Comparison of ENCODE assay signal across 16 cellular contexts in genomic region chr19:14553939-14554243, GRCh38. TPM values are rescaled to one million over a fixed set of nuclear protein-coding genes. Genes with fewer than 3 reads are reported as not detected.
DNase-seq lines count a peak whose midpoint lies in the region; ATAC-seq lines count a peak whose summit lies in the region.
"Had no signal": no experiment of that assay in that cellular context is flagged by ENCODE, and none has a peak within 500 bp of the region (broad histone marks: within the 10 kb centered on the region; RNA-seq: fewer than 3 reads in every experiment).

No MANE protein-coding gene starts in this region.

- H3K4me1 Mint-ChIP-seq in activated naive CD4-positive, alpha-beta T cell treated with anti-CD3 and anti-CD28 coated beads, Interleukin-2, amount 50 U/mL, for 24 hours, result peaks cover 64% of the 10 kb centered on the region

- no peak for ATAC-seq in GM21825 (IDR thresholded peaks at IDR 0.05; ENCODE audit: unreplicated experiment)
- ATAC-seq: activated CD8-positive, alpha-beta memory T cell treated with anti-CD3 and anti-CD28 coated beads, Interleukin-2, amount 10 ng/mL, durations not matched to agents 7 days and 5 days had no signal

- H4K8ac ChIP-seq in mesenchymal stem cell (ENCODE audit: low read length), result no peak overlapping the region

- H3K4me3 Mint-ChIP-seq in activated naive CD4-positive, alpha-beta T cell treated with anti-CD3 and anti-CD28 coated beads, Interleukin-2, amount 50 U/mL, for 24 hours, result no peak overlapping the region
- H3K4me3 Mint-ChIP-seq: activated CD8-positive, alpha-beta memory T cell treated with anti-CD3 and anti-CD28 coated beads, Interleukin-2, amount 10 ng/mL, durations not matched to agents 7 days and 5 days had no signal

- no peak overlapping the region for H3K23ac ChIP-seq in mesenchymal stem cell (ENCODE audit: low read length in 2 of 2)

- no peaks in the 10 kb centered on the region for H3K9me3 Mint-ChIP-seq in activated naive CD4-positive, alpha-beta T cell treated with anti-CD3 and anti-CD28 coated beads, Interleukin-2, amount 50 U/mL, for 24 hours

- WGBS in mesenchymal stem cell, result 79% methylated on average over 9 of the region's 9 CpGs
- 83% methylated on average over 9 of the region's 9 CpGs for WGBS in thymus

- no peak overlapping the region for H2AFZ ChIP-seq in mesenchymal stem cell (ENCODE audit: low read depth, low read length)

- H3K4me3 ChIP-seq in mesenchymal stem cell (ENCODE audit: insufficient read depth in 1 of 2, low read depth in 1 of 2, low read length in 2 of 2) (no peak overlapping the region), thymus (ENCODE audit: low read length) (no peak overlapping the region)
- H3K4me3 ChIP-seq: upper lobe of right lung had no signal

- peaks cover 33% of the 10 kb centered on the region for H3K79me1 ChIP-seq in mesenchymal stem cell (replicated peaks; ENCODE audit: low read length, poor library complexity, severe bottlenecking)

- H2BK120ac ChIP-seq in mesenchymal stem cell (ENCODE audit: low read depth, low read length), result no peak overlapping the region

- H3K4me1 ChIP-seq in mesenchymal stem cell (ENCODE audit: control insufficient read depth, insufficient read depth, low read depth, low read length) (peaks cover 52% of the 10 kb centered on the region), thymus (ENCODE audit: control insufficient read depth, insufficient read depth, low read length) (peaks cover 5% of the 10 kb centered on the region)

- no peak for DNase-seq in activated naive CD4-positive, alpha-beta T cell (lab: John Stamatoyannopoulos, UW)
- DNase-seq in mesenchymal stem cell, result no peak
- no peak for DNase-seq in NCI-H2196 treated with DMSO at 0.1 percent for 48 hours (lab: John Stamatoyannopoulos, UW; ENCODE audit: unreplicated experiment)
- no peak for DNase-seq in OCI-M2 (lab: John Stamatoyannopoulos, UW; ENCODE audit: unreplicated experiment)
- DNase-seq: ACHN; activated CD8-positive, alpha-beta memory T cell treated with anti-CD3 and anti-CD28 coated beads, Interleukin-2, amount 10 ng/mL, durations not matched to agents 7 days and 5 days; GDM1; IMR-90; NCI-H1048; stimulated activated CD4-positive, alpha-beta T cell treated with anti-CD3 and anti-CD28 coated beads, Interleukin-2, amount 100 ng/mL, for 24 hours; stimulated activated CD8-positive, alpha-beta memory T cell treated with anti-CD3 and anti-CD28 coated beads, Interleukin-4, amount 100 ng/mL, for 48 hours; upper lobe of right lung had no signal

- no peak overlapping the region for H3K4me2 ChIP-seq in mesenchymal stem cell (ENCODE audit: low read length, poor library complexity, severe bottlenecking)

- H2AK5ac ChIP-seq in mesenchymal stem cell (ENCODE audit: low read length, severe bottlenecking), result peak overlapping the region; percentile 51

- H3K36me3 Mint-ChIP-seq in activated naive CD4-positive, alpha-beta T cell treated with anti-CD3 and anti-CD28 coated beads, Interleukin-2, amount 50 U/mL, for 24 hours, result peaks cover 3% of the 10 kb centered on the region

- H2BK15ac ChIP-seq in mesenchymal stem cell (ENCODE audit: low read depth, poor library complexity, severe bottlenecking), result no peak overlapping the region

- no peak overlapping the region for H3K14ac ChIP-seq in mesenchymal stem cell (ENCODE audit: low read length in 2 of 2)

- peak overlapping the region; percentile 51 for H3K27ac Mint-ChIP-seq in activated naive CD4-positive, alpha-beta T cell treated with anti-CD3 and anti-CD28 coated beads, Interleukin-2, amount 50 U/mL, for 24 hours
- H3K27ac Mint-ChIP-seq: activated CD8-positive, alpha-beta memory T cell treated with anti-CD3 and anti-CD28 coated beads, Interleukin-2, amount 10 ng/mL, durations not matched to agents 7 days and 5 days had no signal

- no peaks in the 10 kb centered on the region for H3K27me3 Mint-ChIP-seq in activated naive CD4-positive, alpha-beta T cell treated with anti-CD3 and anti-CD28 coated beads, Interleukin-2, amount 50 U/mL, for 24 hours
- H3K27me3 Mint-ChIP-seq: activated CD8-positive, alpha-beta memory T cell treated with anti-CD3 and anti-CD28 coated beads, Interleukin-2, amount 10 ng/mL, durations not matched to agents 7 days and 5 days had no signal

- H3K9ac ChIP-seq in mesenchymal stem cell (ENCODE audit: low read length), result no peak overlapping the region

- H3K27me3 ChIP-seq in mesenchymal stem cell (ENCODE audit: control insufficient read depth in 1 of 2, insufficient read depth in 1 of 2, low read length in 2 of 2) (no peaks in the 10 kb centered on the region), thymus (ENCODE audit: control insufficient read depth, insufficient read depth) (no peaks in the 10 kb centered on the region)
- H3K27me3 ChIP-seq: upper lobe of right lung had no signal

- H3K9me3 ChIP-seq in mesenchymal stem cell (ENCODE audit: control insufficient read depth, low read length) (no peaks in the 10 kb centered on the region), thymus (ENCODE audit: control insufficient read depth) (no peaks in the 10 kb centered on the region)
- H3K9me3 ChIP-seq: upper lobe of right lung had no signal

- H3K18ac ChIP-seq in mesenchymal stem cell (ENCODE audit: low read depth in 1 of 2, low read length in 2 of 2), result no peak overlapping the region

- no peak overlapping the region for H2BK5ac ChIP-seq in mesenchymal stem cell (ENCODE audit: low read depth, low read length, poor library complexity, severe bottlenecking)

- H2BK12ac ChIP-seq in mesenchymal stem cell (ENCODE audit: low read length in 2 of 2), result no peak overlapping the region

- H3K4ac ChIP-seq in mesenchymal stem cell (ENCODE audit: low read depth in 1 of 2, low read length in 2 of 2), result no peak overlapping the region

- H3K27ac ChIP-seq in angular gyrus (ENCODE audit: low read depth, low read length) (peak overlapping the region; percentile 44), mesenchymal stem cell (ENCODE audit: low read length, poor library complexity, severe bottlenecking) (no peak overlapping the region), thymus (ENCODE audit: low read depth) (peak overlapping the region; percentile 42)
- H3K27ac ChIP-seq: upper lobe of right lung had no signal

- H3K36me3 ChIP-seq in mesenchymal stem cell (ENCODE audit: control insufficient read depth in 1 of 2, insufficient read depth in 2 of 2, low read depth in 1 of 2, low read length in 2 of 2), result peaks cover 6 to 24% of the 10 kb centered on the region in 2 experiments
- H3K36me3 ChIP-seq in thymus (ENCODE audit: control insufficient read depth, insufficient read depth), result peaks cover 37% of the 10 kb centered on the region
- H3K36me3 ChIP-seq: upper lobe of right lung had no signal

- no peak overlapping the region for H4K91ac ChIP-seq in mesenchymal stem cell (ENCODE audit: low read length)

RNA-seq across cellular contexts. Expression of gene NDUFB7, which starts 18.0 kb away (rescaled TPM):
- polyA plus RNA-seq in mesenchymal stem cell (2013, experiment 1 of 2), result 220 TPM
- polyA plus RNA-seq in mesenchymal stem cell (2013, experiment 2 of 2), result 213 TPM
- polyA plus RNA-seq in thymus, result 216 TPM

RNA-seq across cellular contexts. Expression of gene TECR, which starts 24.5 kb away (rescaled TPM):
- 136 TPM for polyA plus RNA-seq in mesenchymal stem cell (2013, experiment 1 of 2)
- 131 TPM for polyA plus RNA-seq in mesenchymal stem cell (2013, experiment 2 of 2)
- 143 TPM for polyA plus RNA-seq in thymus

RNA-seq across cellular contexts. Expression of gene CLEC17A, which starts 29.0 kb away (rescaled TPM):
- not detected for polyA plus RNA-seq in mesenchymal stem cell (2013, experiment 1 of 2)
- polyA plus RNA-seq in mesenchymal stem cell (2013, experiment 2 of 2), result not detected
- 2.3 TPM for polyA plus RNA-seq in thymus

RNA-seq across cellular contexts. Expression of gene DNAJB1, which starts 35.7 kb away (rescaled TPM):
- polyA plus RNA-seq in mesenchymal stem cell (2013, experiment 1 of 2), result 59.4 TPM
- polyA plus RNA-seq in mesenchymal stem cell (2013, experiment 2 of 2), result 60.1 TPM
- polyA plus RNA-seq in thymus, result 65.0 TPM

RNA-seq across cellular contexts. Expression of gene GIPC1, which starts 58.0 kb away (rescaled TPM):
- 120 TPM for polyA plus RNA-seq in mesenchymal stem cell (2013, experiment 1 of 2)
- polyA plus RNA-seq in mesenchymal stem cell (2013, experiment 2 of 2), result 116 TPM
- polyA plus RNA-seq in thymus, result 58.5 TPM
